In the genomic region with DNA sequence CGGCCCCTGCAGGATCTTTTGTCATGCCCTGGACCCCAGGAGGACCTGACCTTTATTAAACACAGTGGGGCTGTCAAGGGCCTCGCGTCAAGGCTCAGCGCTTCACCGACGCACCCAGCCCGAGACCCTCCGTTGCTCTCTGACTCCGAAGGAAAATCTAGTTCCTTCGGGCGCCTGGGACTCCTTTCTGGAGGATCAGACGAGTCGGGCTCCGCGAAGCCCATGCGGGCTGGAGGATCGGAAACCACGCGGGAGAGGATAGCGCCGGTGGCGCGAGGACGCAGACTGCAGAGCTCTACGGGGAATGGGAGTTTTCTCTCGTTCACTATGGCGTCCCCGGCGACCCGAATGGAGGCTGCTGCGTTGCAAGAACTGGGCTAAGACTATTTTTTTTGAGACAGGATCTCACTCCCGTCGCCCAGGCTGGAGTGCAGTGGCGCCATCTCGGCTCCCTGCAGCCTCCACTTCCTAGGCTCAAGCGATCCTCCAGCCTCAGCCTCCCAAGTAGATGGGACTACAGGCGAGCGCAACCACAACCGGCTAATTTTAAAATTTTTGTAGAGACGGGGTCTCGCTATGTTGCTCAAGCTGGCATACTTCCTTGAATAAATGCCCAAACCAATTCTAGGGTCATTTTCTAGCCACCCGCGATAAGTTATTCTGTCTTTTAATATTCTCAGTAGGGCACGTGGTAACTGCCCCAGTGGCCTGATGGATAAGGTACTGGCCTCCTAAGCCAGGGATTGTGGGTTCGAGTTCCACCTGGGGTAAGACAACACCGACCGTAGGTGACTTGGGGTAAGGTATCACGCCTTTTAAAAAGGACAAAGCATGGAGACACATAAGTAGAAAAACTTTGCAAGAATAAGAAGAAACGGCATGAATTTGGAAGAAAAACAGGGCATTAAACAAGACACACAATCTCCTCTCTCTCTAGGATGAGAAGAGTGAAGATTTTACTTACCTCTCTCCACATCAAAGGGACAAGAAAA, we compare ENCODE assay signal across 1 cellular context.
TF ChIP-seq lines count a peak whose summit lies in the region.

No MANE protein-coding gene starts in this region.

TF ChIP-seq in WTC11, 78 proteins besides CTCF, POLR2A, EP300 and RAD21 (continued from another document):
- TF ChIP-seq, protein P1, sequence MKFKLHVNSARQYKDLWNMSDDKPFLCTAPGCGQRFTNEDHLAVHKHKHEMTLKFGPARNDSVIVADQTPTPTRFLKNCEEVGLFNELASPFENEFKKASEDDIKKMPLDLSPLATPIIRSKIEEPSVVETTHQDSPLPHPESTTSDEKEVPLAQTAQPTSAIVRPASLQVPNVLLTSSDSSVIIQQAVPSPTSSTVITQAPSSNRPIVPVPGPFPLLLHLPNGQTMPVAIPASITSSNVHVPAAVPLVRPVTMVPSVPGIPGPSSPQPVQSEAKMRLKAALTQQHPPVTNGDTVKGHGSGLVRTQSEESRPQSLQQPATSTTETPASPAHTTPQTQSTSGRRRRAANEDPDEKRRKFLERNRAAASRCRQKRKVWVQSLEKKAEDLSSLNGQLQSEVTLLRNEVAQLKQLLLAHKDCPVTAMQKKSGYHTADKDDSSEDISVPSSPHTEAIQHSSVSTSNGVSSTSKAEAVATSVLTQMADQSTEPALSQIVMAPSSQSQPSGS (CRISPR knock-in tag; IDR thresholded peaks at IDR 0.05; ENCODE audit: borderline replicate concordance, low read depth) = no peak
- TF ChIP-seq ZNF416 (CRISPR knock-in tag; IDR thresholded peaks at IDR 0.05) (no peak), GABPB1 (CRISPR knock-in tag; IDR thresholded peaks at IDR 0.05) (no peak), SMAD3 (CRISPR knock-in tag; IDR thresholded peaks at IDR 0.05; ENCODE audit: borderline replicate concordance) (no peak)
- TF ChIP-seq, protein P2, sequence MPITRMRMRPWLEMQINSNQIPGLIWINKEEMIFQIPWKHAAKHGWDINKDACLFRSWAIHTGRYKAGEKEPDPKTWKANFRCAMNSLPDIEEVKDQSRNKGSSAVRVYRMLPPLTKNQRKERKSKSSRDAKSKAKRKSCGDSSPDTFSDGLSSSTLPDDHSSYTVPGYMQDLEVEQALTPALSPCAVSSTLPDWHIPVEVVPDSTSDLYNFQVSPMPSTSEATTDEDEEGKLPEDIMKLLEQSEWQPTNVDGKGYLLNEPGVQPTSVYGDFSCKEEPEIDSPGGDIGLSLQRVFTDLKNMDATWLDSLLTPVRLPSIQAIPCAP (CRISPR knock-in tag; IDR thresholded peaks at IDR 0.05) = no peak
